In genomic region chr15:41559239-41559488, GRCh38 we compare ENCODE assay signal across 9 cellular contexts. TPM values are rescaled to one million over a fixed set of nuclear protein-coding genes. Genes with fewer than 3 reads are reported as not detected.
DNase-seq lines count a peak whose midpoint lies in the region; ATAC-seq and TF ChIP-seq lines count a peak whose summit lies in the region.
"Had no signal": no experiment of that assay in that cellular context is flagged by ENCODE, and none has a peak within 500 bp of the region (broad histone marks: within the 10 kb centered on the region; RNA-seq: fewer than 3 reads in every experiment).

No MANE protein-coding gene starts in this region.

- DNase-seq in heart right ventricle = no peak
- no peak for DNase-seq in cardiac septum (ENCODE audit: low spot score)
- DNase-seq in ecto neural progenitor cell (ENCODE audit: low spot score) = peak; percentile 81
- no peak for DNase-seq in erythroblast (lab: John Stamatoyannopoulos, UW)
- no peak for DNase-seq in NCI-H526 (lab: John Stamatoyannopoulos, UW)

- no peak for ATAC-seq in heart right ventricle
- no peak for ATAC-seq in GM18511 (IDR thresholded peaks at IDR 0.05; ENCODE audit: unreplicated experiment)
- no peak for ATAC-seq in GM19324 (IDR thresholded peaks at IDR 0.05; ENCODE audit: low FRiP score, unreplicated experiment)

- H3K36me3 ChIP-seq in heart right ventricle (no peaks in the 10 kb centered on the region), mucosa of stomach (ENCODE audit: control insufficient read depth, insufficient read depth, low read length) (no peaks in the 10 kb centered on the region)

- H3K9ac ChIP-seq in mucosa of stomach (ENCODE audit: low read length) = peak overlapping the region; percentile 51

- H3K4me1 ChIP-seq in heart right ventricle (peaks cover 6 to 62% (median 29%) of the 10 kb centered on the region in 9 donors), mucosa of stomach (ENCODE audit: control insufficient read depth, insufficient read depth, low read length) (peaks cover 39% of the 10 kb centered on the region)

- intact Hi-C loops in heart right ventricle (cut with DNase I) (loop anchor here in 6 of 10 donors (2.0 to 10.0 kb wide), 4 partner anchors 26 to 256 kb away; partner anchors contain the start of gene ITPKA (in 1 of the 6)), cardiac septum (cut with DNase I) (loop anchor here (5.0 kb wide), 2 partner anchors 43 to 253 kb away; no protein-coding TSS in a partner anchor)

- peak overlapping the region in 6 of 10 donors; percentile 34 to 78 (median 50) for H3K27ac ChIP-seq in heart right ventricle

- H3K27me3 ChIP-seq in heart right ventricle (peaks cover 0 to 16% (median 0%) of the 10 kb centered on the region in 7 donors), mucosa of stomach (ENCODE audit: control insufficient read depth, insufficient read depth, low read length) (peaks cover 7% of the 10 kb centered on the region)

- TF ChIP-seq POLR2A in erythroblast (IDR thresholded peaks at IDR 0.05; ENCODE audit: low read length) = no peak

- 1 to 2% methylated on average over 19 to 35 of the region's 35 CpGs for WGBS in heart right ventricle, 2 donors

- TF ChIP-seq CTCF in heart right ventricle (IDR thresholded peaks at IDR 0.05) = no peak

- H3K4me3 ChIP-seq in heart right ventricle (peak overlapping the region; percentile 32 to 74 (median 58)), mucosa of stomach (ENCODE audit: low read length) (no peak overlapping the region)

- H3K9me3 ChIP-seq in heart right ventricle = no peaks in the 10 kb centered on the region
- no peaks in the 10 kb centered on the region for H3K9me3 ChIP-seq in mucosa of stomach (ENCODE audit: control insufficient read depth, low read length)

RNA-seq across cellular contexts. Expression of gene TYRO3, which starts 0.2 kb away (rescaled TPM):
- total RNA-seq in heart right ventricle = 1 to 10 TPM; 1.2 to 6.3 (median 3.2) TPM
- 1 to 10 TPM; 2.7 to 9.6 TPM for polyA plus RNA-seq in heart right ventricle
- 3.6 TPM for total RNA-seq in cardiac septum

RNA-seq across cellular contexts. Expression of gene RPAP1, which starts 15.1 kb away (rescaled TPM):
- total RNA-seq in heart right ventricle (10 to 100 TPM; 17.6 to 27.9 (median 24.6) TPM), cardiac septum (18.5 TPM)
- polyA plus RNA-seq in heart right ventricle = 10 to 100 TPM in 1 of 2 donors, 1 to 10 TPM in 1; 9.7 to 16.0 TPM

RNA-seq across cellular contexts. Expression of gene LTK, which starts 45.5 kb away (rescaled TPM):
- total RNA-seq in heart right ventricle (1 to 10 TPM in 2 of 10 donors, under 1 TPM in 8; 0.11 to 1.6 (median 0.49) TPM), cardiac septum (0.65 TPM)
- under 1 TPM; 0.28 to 0.95 TPM for polyA plus RNA-seq in heart right ventricle
- total RNA-seq: occipital lobe had no signal
